14 cellular contexts compared by ENCODE assay signal in the genomic region with DNA sequence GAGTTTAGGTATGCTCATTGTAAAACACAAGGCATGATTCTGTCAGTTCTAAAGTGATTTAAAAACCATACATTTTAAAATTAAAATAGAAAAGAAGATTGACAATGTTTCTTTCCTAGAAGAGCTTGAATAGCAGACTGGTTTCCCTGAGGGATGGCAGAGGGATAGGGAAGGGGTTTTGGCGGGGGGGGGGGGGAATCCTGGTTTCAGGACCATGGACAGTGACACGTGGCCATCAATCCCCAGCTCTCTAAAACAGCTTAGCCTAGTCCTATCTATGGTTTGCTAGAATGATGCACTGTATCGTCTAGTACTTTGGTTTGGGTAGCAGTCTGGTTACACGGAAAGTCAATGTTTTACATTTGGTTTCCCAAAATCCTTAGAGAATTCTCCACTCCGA.
"Had no signal": no experiment of that assay in that cellular context is flagged by ENCODE, and none has a peak within 500 bp of the region (broad histone marks: within the 10 kb centered on the region; RNA-seq: fewer than 3 reads in every experiment).

No MANE protein-coding gene starts in this region.

- H3K36me3 ChIP-seq: left lung had no signal

- H3K27me3 ChIP-seq: left lung, right atrium auricular region, tibial artery, vagina had no signal

- H3K4me3 Mint-ChIP-seq: activated CD4-positive, alpha-beta memory T cell treated with anti-CD3 and anti-CD28 coated beads, Interleukin-2, amount 10 ng/mL, durations not matched to agents 7 days and 5 days; activated naive CD8-positive, alpha-beta T cell treated with anti-CD3 and anti-CD28 coated beads, Interleukin-2, amount 10 ng/mL, durations not matched to agents 7 days and 5 days; activated T-cell treated with anti-CD3 and anti-CD28 coated beads, Interleukin-2, amount 50 U/mL, for 72 hours; mesothelial cell of epicardium; stimulated activated memory B cell treated with anti-CD40 and anti-IgM and Interleukin-4, amounts not matched to agents 10 μg/mL and 1 μg/mL and 100 μg/mL, for 72 hours had no signal

- H3K4me1 ChIP-seq: left lung, right atrium auricular region, tibial artery, vagina had no signal

- H3K4me3 ChIP-seq: left lung, right atrium auricular region, tibial artery, vagina had no signal

- H3K36me3 Mint-ChIP-seq: activated naive CD8-positive, alpha-beta T cell treated with anti-CD3 and anti-CD28 coated beads, Interleukin-2, amount 10 ng/mL, durations not matched to agents 7 days and 5 days; stimulated activated memory B cell treated with anti-CD40 and anti-IgM and Interleukin-4, amounts not matched to agents 10 μg/mL and 1 μg/mL and 100 μg/mL, for 72 hours had no signal

- H3K9me3 Mint-ChIP-seq: activated CD4-positive, alpha-beta memory T cell treated with anti-CD3 and anti-CD28 coated beads, Interleukin-2, amount 10 ng/mL, durations not matched to agents 7 days and 5 days; activated naive CD8-positive, alpha-beta T cell treated with anti-CD3 and anti-CD28 coated beads, Interleukin-2, amount 10 ng/mL, durations not matched to agents 7 days and 5 days; mesothelial cell of epicardium had no signal

- H3K4me1 Mint-ChIP-seq: activated CD4-positive, alpha-beta memory T cell treated with anti-CD3 and anti-CD28 coated beads, Interleukin-2, amount 10 ng/mL, durations not matched to agents 7 days and 5 days; activated naive CD8-positive, alpha-beta T cell treated with anti-CD3 and anti-CD28 coated beads, Interleukin-2, amount 10 ng/mL, durations not matched to agents 7 days and 5 days; mesothelial cell of epicardium; stimulated activated memory B cell treated with anti-CD40 and anti-IgM and Interleukin-4, amounts not matched to agents 10 μg/mL and 1 μg/mL and 100 μg/mL, for 72 hours had no signal

- H3K9me3 ChIP-seq: left lung, right atrium auricular region, tibial artery, vagina had no signal

- DNase-seq: activated CD4-positive, alpha-beta memory T cell treated with anti-CD3 and anti-CD28 coated beads, Interleukin-2, amount 10 ng/mL, durations not matched to agents 7 days and 5 days; activated CD8-positive, alpha-beta memory T cell treated with anti-CD3 and anti-CD28 coated beads, Interleukin-2, amount 50 U/mL, for 4 hours; activated naive CD8-positive, alpha-beta T cell treated with anti-CD3 and anti-CD28 coated beads, Interleukin-2, amount 10 ng/mL, durations not matched to agents 7 days and 5 days; activated T-cell treated with anti-CD3 and anti-CD28 coated beads, Interleukin-2, amount 50 U/mL, for 72 hours; anterior cingulate cortex; foreskin melanocyte; head of caudate nucleus; left lung; T-helper 9 cell; tibial artery had no signal

- H3K27me3 Mint-ChIP-seq: activated CD4-positive, alpha-beta memory T cell treated with anti-CD3 and anti-CD28 coated beads, Interleukin-2, amount 10 ng/mL, durations not matched to agents 7 days and 5 days; activated naive CD8-positive, alpha-beta T cell treated with anti-CD3 and anti-CD28 coated beads, Interleukin-2, amount 10 ng/mL, durations not matched to agents 7 days and 5 days; stimulated activated memory B cell treated with anti-CD40 and anti-IgM and Interleukin-4, amounts not matched to agents 10 μg/mL and 1 μg/mL and 100 μg/mL, for 72 hours had no signal

- ATAC-seq: activated T-cell treated with anti-CD3 and anti-CD28 coated beads, Interleukin-2, amount 50 U/mL, for 72 hours; left lung; stimulated activated memory B cell treated with anti-CD40 and anti-IgM and Interleukin-4, amounts not matched to agents 10 μg/mL and 1 μg/mL and 100 μg/mL, for 72 hours had no signal

- H3K27ac ChIP-seq: left lung, right atrium auricular region, tibial artery, vagina had no signal

- H3K27ac Mint-ChIP-seq: activated CD4-positive, alpha-beta memory T cell treated with anti-CD3 and anti-CD28 coated beads, Interleukin-2, amount 10 ng/mL, durations not matched to agents 7 days and 5 days; activated naive CD8-positive, alpha-beta T cell treated with anti-CD3 and anti-CD28 coated beads, Interleukin-2, amount 10 ng/mL, durations not matched to agents 7 days and 5 days; activated T-cell treated with anti-CD3 and anti-CD28 coated beads, Interleukin-2, amount 50 U/mL, for 72 hours; mesothelial cell of epicardium; stimulated activated memory B cell treated with anti-CD40 and anti-IgM and Interleukin-4, amounts not matched to agents 10 μg/mL and 1 μg/mL and 100 μg/mL, for 72 hours had no signal
